Comparison of ENCODE assay signal across 1 cellular context in genomic region chr1:160837558-160838205, GRCh38.
TF ChIP-seq lines count a peak whose summit lies in the region.

No MANE protein-coding gene starts in this region.

TF ChIP-seq in GM23338, 12 proteins besides CTCF, POLR2A, EP300 and RAD21 (continued from another document):
- TF ChIP-seq, protein P1, sequence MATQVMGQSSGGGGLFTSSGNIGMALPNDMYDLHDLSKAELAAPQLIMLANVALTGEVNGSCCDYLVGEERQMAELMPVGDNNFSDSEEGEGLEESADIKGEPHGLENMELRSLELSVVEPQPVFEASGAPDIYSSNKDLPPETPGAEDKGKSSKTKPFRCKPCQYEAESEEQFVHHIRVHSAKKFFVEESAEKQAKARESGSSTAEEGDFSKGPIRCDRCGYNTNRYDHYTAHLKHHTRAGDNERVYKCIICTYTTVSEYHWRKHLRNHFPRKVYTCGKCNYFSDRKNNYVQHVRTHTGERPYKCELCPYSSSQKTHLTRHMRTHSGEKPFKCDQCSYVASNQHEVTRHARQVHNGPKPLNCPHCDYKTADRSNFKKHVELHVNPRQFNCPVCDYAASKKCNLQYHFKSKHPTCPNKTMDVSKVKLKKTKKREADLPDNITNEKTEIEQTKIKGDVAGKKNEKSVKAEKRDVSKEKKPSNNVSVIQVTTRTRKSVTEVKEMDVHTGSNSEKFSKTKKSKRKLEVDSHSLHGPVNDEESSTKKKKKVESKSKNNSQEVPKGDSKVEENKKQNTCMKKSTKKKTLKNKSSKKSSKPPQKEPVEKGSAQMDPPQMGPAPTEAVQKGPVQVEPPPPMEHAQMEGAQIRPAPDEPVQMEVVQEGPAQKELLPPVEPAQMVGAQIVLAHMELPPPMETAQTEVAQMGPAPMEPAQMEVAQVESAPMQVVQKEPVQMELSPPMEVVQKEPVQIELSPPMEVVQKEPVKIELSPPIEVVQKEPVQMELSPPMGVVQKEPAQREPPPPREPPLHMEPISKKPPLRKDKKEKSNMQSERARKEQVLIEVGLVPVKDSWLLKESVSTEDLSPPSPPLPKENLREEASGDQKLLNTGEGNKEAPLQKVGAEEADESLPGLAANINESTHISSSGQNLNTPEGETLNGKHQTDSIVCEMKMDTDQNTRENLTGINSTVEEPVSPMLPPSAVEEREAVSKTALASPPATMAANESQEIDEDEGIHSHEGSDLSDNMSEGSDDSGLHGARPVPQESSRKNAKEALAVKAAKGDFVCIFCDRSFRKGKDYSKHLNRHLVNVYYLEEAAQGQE (IDR thresholded peaks at IDR 0.05; ENCODE audit: unreplicated experiment) = no peak
- no peak for TF ChIP-seq NANOG (IDR thresholded peaks at IDR 0.05; ENCODE audit: borderline replicate concordance)
- TF ChIP-seq, protein P2, sequence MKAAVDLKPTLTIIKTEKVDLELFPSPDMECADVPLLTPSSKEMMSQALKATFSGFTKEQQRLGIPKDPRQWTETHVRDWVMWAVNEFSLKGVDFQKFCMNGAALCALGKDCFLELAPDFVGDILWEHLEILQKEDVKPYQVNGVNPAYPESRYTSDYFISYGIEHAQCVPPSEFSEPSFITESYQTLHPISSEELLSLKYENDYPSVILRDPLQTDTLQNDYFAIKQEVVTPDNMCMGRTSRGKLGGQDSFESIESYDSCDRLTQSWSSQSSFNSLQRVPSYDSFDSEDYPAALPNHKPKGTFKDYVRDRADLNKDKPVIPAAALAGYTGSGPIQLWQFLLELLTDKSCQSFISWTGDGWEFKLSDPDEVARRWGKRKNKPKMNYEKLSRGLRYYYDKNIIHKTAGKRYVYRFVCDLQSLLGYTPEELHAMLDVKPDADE (IDR thresholded peaks at IDR 0.05) = no peak
- TF ChIP-seq EZH2phosphoT487 (IDR thresholded peaks at IDR 0.05; ENCODE audit: unreplicated experiment) = no peak
- no peak for TF ChIP-seq EZH2 (IDR thresholded peaks at IDR 0.05; ENCODE audit: low read depth, unreplicated experiment)
- no peak for TF ChIP-seq ZNF114 (CRISPR knock-in tag; IDR thresholded peaks at IDR 0.05)
